1 cellular context compared by ENCODE assay signal in the genomic region with DNA sequence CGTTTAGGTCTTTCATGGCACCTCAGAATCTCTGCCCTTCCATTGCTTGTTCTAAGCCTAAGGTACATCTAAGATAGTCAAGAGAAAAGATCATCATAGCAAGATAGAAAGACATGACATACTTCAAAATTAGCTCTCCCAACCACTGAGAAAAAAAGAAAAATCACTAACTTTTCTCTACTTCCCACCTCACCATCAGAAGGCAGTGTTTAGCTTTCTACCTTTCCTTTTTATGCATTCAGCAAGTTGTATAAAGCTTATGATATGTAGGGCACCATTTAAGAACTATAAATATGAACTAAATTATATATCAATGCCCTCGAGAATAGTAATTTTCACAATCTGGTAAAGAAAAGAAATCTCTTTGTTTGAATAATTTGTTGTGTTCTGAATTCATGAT.
TF ChIP-seq lines count a peak whose summit lies in the region.

No MANE protein-coding gene starts in this region.

TF ChIP-seq in IMR-90, 13 proteins besides CTCF, POLR2A, EP300 and RAD21 (continued from another document):
- no peak for TF ChIP-seq ELK1 (IDR thresholded peaks at IDR 0.05; ENCODE audit: borderline replicate concordance, low read depth, low read length)
- no peak for TF ChIP-seq CEBPB (IDR thresholded peaks at IDR 0.05; ENCODE audit: low read depth, low read length)
- TF ChIP-seq SMC3 (IDR thresholded peaks at IDR 0.05; ENCODE audit: low read depth, low read length), result no peak
- no peak for TF ChIP-seq NFE2L2 (IDR thresholded peaks at IDR 0.05; ENCODE audit: low read depth, low read length)
- no peak for TF ChIP-seq RCOR1 (IDR thresholded peaks at IDR 0.05; ENCODE audit: insufficient replicate concordance, low read length)
- TF ChIP-seq BHLHE40 (IDR thresholded peaks at IDR 0.05; ENCODE audit: low read depth, low read length), result no peak
